ENCODE assay signal across 1 cellular context in genomic region chr21:33587792-33588484, GRCh38.
TF ChIP-seq lines count a peak whose summit lies in the region.

No MANE protein-coding gene starts in this region.

TF ChIP-seq in HepG2, 621 proteins besides CTCF, POLR2A, EP300 and RAD21 (continues in another document):
- TF ChIP-seq CCDC6 (CRISPR knock-in tag; IDR thresholded peaks at IDR 0.05) (0 out of 2 replicates have a peak, but pooled peaks have one; percentile 3), ZFY (CRISPR knock-in tag; IDR thresholded peaks at IDR 0.05) (peak; percentile 8; the same call in 1 of the 2 replicates), FLYWCH1 (CRISPR knock-in tag; IDR thresholded peaks at IDR 0.05) (no peak), ZNF101 (CRISPR knock-in tag; IDR thresholded peaks at IDR 0.05; ENCODE audit: borderline replicate concordance, low read depth) (0 out of 2 replicates have a peak, but pooled peaks have one; percentile 37), CHCHD3 (CRISPR knock-in tag; IDR thresholded peaks at IDR 0.05) (no peak), ZBTB40 (IDR thresholded peaks at IDR 0.05) (no peak), ZBTB40 (CRISPR knock-in tag; IDR thresholded peaks at IDR 0.05) (0 out of 2 replicates have a peak, but pooled peaks have one; percentile 4), ZBTB8A (CRISPR knock-in tag; IDR thresholded peaks at IDR 0.05; ENCODE audit: borderline replicate concordance, low read depth) (0 out of 2 replicates have a peak, but pooled peaks have one; percentile 54), ZNF589 (CRISPR knock-in tag; conservative IDR thresholded peaks at IDR 0.05) (no peak), ZNF891 (CRISPR knock-in tag; IDR thresholded peaks at IDR 0.05) (0 out of 2 replicates have a peak, but pooled peaks have one; percentile 21), REXO4 (CRISPR knock-in tag; IDR thresholded peaks at IDR 0.05; ENCODE audit: borderline replicate concordance) (no peak), CBX5 (CRISPR knock-in tag; IDR thresholded peaks at IDR 0.05; ENCODE audit: borderline replicate concordance) (no peak), ZNF230 (CRISPR knock-in tag; IDR thresholded peaks at IDR 0.05) (0 out of 2 replicates have a peak, but pooled peaks have one; percentile 25), ZNF274 (CRISPR knock-in tag; IDR thresholded peaks at IDR 0.05) (0 out of 2 replicates have a peak, but pooled peaks have one; percentile 20), POLR2AphosphoS2 (IDR thresholded peaks at IDR 0.05; ENCODE audit: low read depth, low read length) (no peak), ZNF614 (CRISPR knock-in tag; IDR thresholded peaks at IDR 0.05; ENCODE audit: borderline replicate concordance) (peak; percentile 13; the same call in 1 of the 2 replicates), ASH2L (IDR thresholded peaks at IDR 0.05; ENCODE audit: insufficient read length, low read depth, low read length) (peak; percentile 61), ZNF510 (CRISPR knock-in tag; IDR thresholded peaks at IDR 0.05; ENCODE audit: low read depth) (0 out of 2 replicates have a peak, but pooled peaks have one; percentile 35), ETV6 (CRISPR knock-in tag; conservative IDR thresholded peaks at IDR 0.05) (0 out of 2 replicates have a peak, but pooled peaks have one; percentile 5), SIN3B (IDR thresholded peaks at IDR 0.05; ENCODE audit: low read length) (no peak), NR2C2 (CRISPR knock-in tag; IDR thresholded peaks at IDR 0.05; ENCODE audit: borderline replicate concordance) (no peak), TOE1 (CRISPR knock-in tag; IDR thresholded peaks at IDR 0.05) (no peak), EZH2 (conservative IDR thresholded peaks at IDR 0.05; ENCODE audit: low read depth, low read length) (no peak), KDM5A (IDR thresholded peaks at IDR 0.05; ENCODE audit: borderline replicate concordance, low read length) (0 out of 2 replicates have a peak, but pooled peaks have one; percentile 12), TEAD3 (CRISPR knock-in tag; optimal IDR thresholded peaks at IDR 0.05; ENCODE audit: borderline replicate concordance) (no peak), SYNCRIP (IDR thresholded peaks at IDR 0.05; ENCODE audit: insufficient read depth, low read depth, low read length) (no peak), ZNF350 (CRISPR knock-in tag; IDR thresholded peaks at IDR 0.05; ENCODE audit: borderline replicate concordance, low read depth) (0 out of 2 replicates have a peak, but pooled peaks have one; percentile 3), STAG1 (CRISPR knock-in tag; IDR thresholded peaks at IDR 0.05) (0 out of 2 replicates have a peak, but pooled peaks have one; percentile 1), CCAR2 (optimal IDR thresholded peaks at IDR 0.05; ENCODE audit: low read depth, low read length) (no peak), GABPB1 (CRISPR knock-in tag; IDR thresholded peaks at IDR 0.05) (0 out of 2 replicates have a peak, but pooled peaks have one; percentile 4), ADNP (CRISPR knock-in tag; IDR thresholded peaks at IDR 0.05) (no peak), ZMYM2 (CRISPR knock-in tag; IDR thresholded peaks at IDR 0.05) (no peak), HDAC1 (CRISPR knock-in tag; IDR thresholded peaks at IDR 0.05) (0 out of 2 replicates have a peak, but pooled peaks have one; percentile 1), BORCS8-MEF2B (CRISPR knock-in tag; IDR thresholded peaks at IDR 0.05) (0 out of 2 replicates have a peak, but pooled peaks have one; percentile 14), ZSCAN31 (CRISPR knock-in tag; IDR thresholded peaks at IDR 0.05; ENCODE audit: low read depth) (no peak), HMGXB4 (CRISPR knock-in tag; IDR thresholded peaks at IDR 0.05; ENCODE audit: borderline replicate concordance in 1 of 2, low read depth in 1 of 2) (peak in 1 of 2 experiments; percentile 25; a peak in 1 of 4 replicates), KMT2A (CRISPR knock-in tag; IDR thresholded peaks at IDR 0.05) (0 out of 2 replicates have a peak, but pooled peaks have one; percentile 40), RXRA (CRISPR knock-in tag; IDR thresholded peaks at IDR 0.05) (0 out of 2 replicates have a peak, but pooled peaks have one; percentile 25), MTF1 (CRISPR knock-in tag; IDR thresholded peaks at IDR 0.05) (no peak), NFAT5 (CRISPR knock-in tag; IDR thresholded peaks at IDR 0.05) (peak; percentile 50; the same call in 1 of the 2 replicates), ZXDC (CRISPR knock-in tag; IDR thresholded peaks at IDR 0.05) (0 out of 2 replicates have a peak, but pooled peaks have one; percentile 4), MXD1 (CRISPR knock-in tag; IDR thresholded peaks at IDR 0.05) (peak; percentile 52; the same call in 1 of the 2 replicates), PTBP1 (IDR thresholded peaks at IDR 0.05; ENCODE audit: low read depth, low read length, poor library complexity, severe bottlenecking) (peak; percentile 62), LBX2 (CRISPR knock-in tag; IDR thresholded peaks at IDR 0.05; ENCODE audit: borderline replicate concordance) (no peak), ZNF839 (CRISPR knock-in tag; IDR thresholded peaks at IDR 0.05; ENCODE audit: borderline replicate concordance) (no peak), U2AF2 (IDR thresholded peaks at IDR 0.05; ENCODE audit: low read depth, low read length) (no peak)
